ENCODE assay signal across 20 cellular contexts in genomic region chr5:178442361-178443256, GRCh38.
A peak's percentile ranks its signal among the peaks of the same experiment; 100 is the strongest.
DNase-seq lines count a peak whose midpoint lies in the region; TF ChIP-seq lines count a peak whose summit lies in the region.
"Had no signal": no experiment of that assay in that cellular context is flagged by ENCODE, and none has a peak within 500 bp of the region (broad histone marks: within the 10 kb centered on the region; RNA-seq: fewer than 3 reads in every experiment).

No MANE protein-coding gene starts in this region.

- no peaks in the 10 kb centered on the region for H3F3A ChIP-seq in neural cell (ENCODE audit: insufficient read depth, low read length, poor library complexity, severe bottlenecking)

- no peak overlapping the region for H2AFZ ChIP-seq in neural cell (ENCODE audit: low read depth, low read length)
- H2AFZ ChIP-seq: GM23338 had no signal

- no peak for TF ChIP-seq RAD21 in neural cell (conservative IDR thresholded peaks at IDR 0.05)

- H3K4me2 ChIP-seq in neural cell (ENCODE audit: low read length) = no peak overlapping the region
- H3K4me2 ChIP-seq: GM23338 had no signal

- H3K27ac ChIP-seq in coronary artery (no peak overlapping the region), neural cell (ENCODE audit: low read length) (no peak overlapping the region), SJCRH30 (no peak overlapping the region)
- H3K27ac ChIP-seq: SK-N-MC, tibial artery had no signal

- TF ChIP-seq CTCF in coronary artery (IDR thresholded peaks at IDR 0.05) (no peak), neural cell (IDR thresholded peaks at IDR 0.05; ENCODE audit: poor library complexity, severe bottlenecking) (no peak)

- no peaks in the 10 kb centered on the region for H3K36me3 ChIP-seq in neural cell (ENCODE audit: insufficient read depth, low read length)
- no peaks in the 10 kb centered on the region for H3K36me3 ChIP-seq in SJCRH30
- H3K36me3 ChIP-seq: tibial artery had no signal

- no peaks in the 10 kb centered on the region for H3K79me2 ChIP-seq in neural cell (replicated peaks; ENCODE audit: insufficient read depth, low read length)

- peak; percentile 28 for DNase-seq in activated effector memory CD4-positive, alpha-beta T cell treated with anti-CD3 and anti-CD28 coated beads, Interleukin-2, amount 50 U/mL, for 16 hours
- DNase-seq in activated effector memory CD4-positive, alpha-beta T cell treated with Interleukin-2 at 50 U/mL for 16 hours = no peak
- peak; percentile 52 for DNase-seq in coronary artery (ENCODE audit: low spot score)
- DNase-seq in ureter (ENCODE audit: low spot score) = peak; percentile 5
- DNase-seq in midbrain (lab: John Stamatoyannopoulos, UW) = no peak
- DNase-seq in SJCRH30 = no peak
- DNase-seq in hepatic stellate cell (ENCODE audit: low spot score) = no peak
- DNase-seq: ACHN; activated CD4-positive, alpha-beta T cell treated with anti-CD3 and anti-CD28 coated beads, Interleukin-2, amount 50 U/mL, for 1 hour; left cardiac atrium; mesendoderm; natural killer cell; NCI-H1105 treated with DMSO at 0.1 percent for 48 hours; NCI-H510A treated with DMSO at 0.1 percent for 48 hours; stimulated activated CD4-positive, alpha-beta T cell treated with anti-CD3 and anti-CD28 coated beads, Interleukin-2, amount 100 ng/mL, for 24 hours; T-helper 17 cell had no signal

- no peaks in the 10 kb centered on the region for H3K9me3 ChIP-seq in neural cell (ENCODE audit: low read length)
- H3K9me3 ChIP-seq in SJCRH30 (replicated peaks) = no peaks in the 10 kb centered on the region
- H3K9me3 ChIP-seq: tibial artery had no signal

- H4K20me1 ChIP-seq in neural cell (ENCODE audit: insufficient read depth) = no peaks in the 10 kb centered on the region

- H3K9ac ChIP-seq in neural cell (ENCODE audit: low read length) = no peak overlapping the region

- no peaks in the 10 kb centered on the region for H3K4me1 ChIP-seq in SJCRH30
- H3K4me1 ChIP-seq: tibial artery had no signal

- H3K9me2 ChIP-seq in neural cell (ENCODE audit: insufficient read depth, low read length) = no peaks in the 10 kb centered on the region

- H3K27me3 ChIP-seq in neural cell (ENCODE audit: insufficient read depth, low read depth, low read length) (no peaks in the 10 kb centered on the region), SJCRH30 (no peaks in the 10 kb centered on the region)

- H3K4me3 ChIP-seq in coronary artery (no peak overlapping the region), neural cell (ENCODE audit: low read length) (peak overlapping the region; percentile 3), SJCRH30 (no peak overlapping the region)
- H3K4me3 ChIP-seq: GM23338, SK-N-MC, tibial artery had no signal

- no peak for TF ChIP-seq EP300 in neural cell (conservative IDR thresholded peaks at IDR 0.05; ENCODE audit: poor library complexity, severe bottlenecking)

TF ChIP-seq in neural cell, 6 proteins besides CTCF, POLR2A, EP300 and RAD21:
- no peak for TF ChIP-seq REST (IDR thresholded peaks at IDR 0.05; ENCODE audit: borderline replicate concordance)
- TF ChIP-seq TAF1 (IDR thresholded peaks at IDR 0.05; ENCODE audit: low read depth) = no peak
- TF ChIP-seq SMC3 (conservative IDR thresholded peaks at IDR 0.05; ENCODE audit: poor library complexity) = no peak
- TF ChIP-seq MXI1 (conservative IDR thresholded peaks at IDR 0.05; ENCODE audit: poor library complexity, severe bottlenecking) = no peak
- TF ChIP-seq EZH2 (IDR thresholded peaks at IDR 0.05; ENCODE audit: borderline replicate concordance, insufficient read depth, low read length, poor library complexity, severe bottlenecking) = no peak
- TF ChIP-seq POLR2AphosphoS5 (IDR thresholded peaks at IDR 0.05) = no peak

Comparison
In these comparisons a context has a peak if more than half of its experiments do, and no peak if none do; other contexts are left out.
1. DNase-seq: peak in activated effector memory CD4-positive, alpha-beta T cell treated with anti-CD3 and anti-CD28 coated beads, Interleukin-2, amount 50 U/mL, for 16 hours (single experiment), coronary artery (single experiment) and ureter (single experiment); none in activated effector memory CD4-positive, alpha-beta T cell treated with Interleukin-2 at 50 U/mL for 16 hours (single experiment), midbrain (single experiment), SJCRH30 (0 of 2) and hepatic stellate cell (single experiment).